ENCODE assay signal across 28 cellular contexts in the genomic region with DNA sequence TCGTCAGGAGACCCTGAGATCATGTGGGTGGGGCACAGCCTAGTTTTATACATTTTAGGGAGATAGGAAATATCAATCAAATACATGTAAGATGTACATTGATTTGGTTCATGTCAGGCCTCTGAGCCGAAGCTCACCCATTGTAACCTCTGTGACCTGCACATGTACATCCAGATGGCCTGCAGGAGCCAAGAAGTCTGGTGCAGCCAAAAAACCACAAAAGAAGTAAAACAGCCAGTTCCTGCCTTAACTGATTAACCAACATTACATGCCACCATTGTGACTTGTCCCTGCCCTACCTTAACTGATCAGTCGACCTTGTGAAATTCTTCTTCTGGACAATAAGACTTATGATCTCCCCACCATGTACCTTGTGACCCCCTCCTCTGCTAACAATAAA. TPM values are rescaled to one million over a fixed set of nuclear protein-coding genes. Genes with fewer than 3 reads are reported as not detected.
"Had no signal": no experiment of that assay in that cellular context is flagged by ENCODE, and none has a peak within 500 bp of the region (broad histone marks: within the 10 kb centered on the region; RNA-seq: fewer than 3 reads in every experiment).

No MANE protein-coding gene starts in this region.

- H3K9me3 ChIP-seq: breast epithelium, colonic mucosa, prostate gland, right atrium auricular region, tibial artery had no signal

- ATAC-seq: activated CD4-positive, alpha-beta T cell treated with anti-CD3 and anti-CD28 coated beads for 36 hours; effector memory CD8-positive, alpha-beta T cell; esophagus mucosa; left ventricle myocardium superior; natural killer cell treated with Interleukin-12 subunit alpha and Interleukin-12 subunit beta and Interleukin-15 and Interleukin-18, amount 100 ng/mL, for 72 hours; stimulated activated naive CD8-positive, alpha-beta T cell treated with anti-CD3 and anti-CD28 coated beads, Interleukin-15, amount 100 ng/mL, for 72 hours had no signal

- H3K27ac ChIP-seq: breast epithelium, colonic mucosa, dorsolateral prefrontal cortex, prostate gland, right atrium auricular region, tibial artery had no signal

- H3K9me3 Mint-ChIP-seq: activated B cell treated with CpG ODN at 0.5 μM for 24 hours; activated T-cell treated with anti-CD3 and anti-CD28 coated beads, Interleukin-2, amount 50 U/mL, for 24 hours; central memory CD8-positive, alpha-beta T cell; effector memory CD8-positive, alpha-beta T cell; natural killer cell treated with Interleukin-12 subunit alpha and Interleukin-12 subunit beta and Interleukin-15 and Interleukin-18, amount 100 ng/mL, for 72 hours; stimulated activated naive CD8-positive, alpha-beta T cell treated with anti-CD3 and anti-CD28 coated beads, Interleukin-15, amount 100 ng/mL, for 72 hours had no signal

- H3K27ac Mint-ChIP-seq: activated B cell treated with CpG ODN at 0.5 μM for 24 hours; activated CD4-positive, alpha-beta T cell treated with anti-CD3 and anti-CD28 coated beads for 36 hours; activated naive CD8-positive, alpha-beta T cell; activated T-cell treated with anti-CD3 and anti-CD28 coated beads, Interleukin-2, amount 50 U/mL, for 24 hours; activated T-helper 2 cell treated with anti-CD3 and anti-CD28 coated beads, Interferon-gamma antibody, Interleukin-2, Interleukin-4, amounts not matched to agents 10 μg/mL and 5 μg/mL and 100 μg/mL, durations not matched to agents 14 hours and 24 hours and 36 hours; effector memory CD8-positive, alpha-beta T cell; natural killer cell treated with Interleukin-12 subunit alpha and Interleukin-12 subunit beta and Interleukin-15 and Interleukin-18, amount 100 ng/mL, for 72 hours had no signal

- H3K4me1 Mint-ChIP-seq: activated B cell treated with CpG ODN at 0.5 μM for 24 hours; activated CD4-positive, alpha-beta T cell treated with anti-CD3 and anti-CD28 coated beads for 36 hours had no signal

- H3K4me1 ChIP-seq: breast epithelium, colonic mucosa, prostate gland, right atrium auricular region, tibial artery had no signal

- H3K4me3 Mint-ChIP-seq: activated B cell treated with CpG ODN at 0.5 μM for 24 hours; activated CD4-positive, alpha-beta T cell treated with anti-CD3 and anti-CD28 coated beads for 36 hours; activated naive CD8-positive, alpha-beta T cell; activated T-cell treated with anti-CD3 and anti-CD28 coated beads, Interleukin-2, amount 50 U/mL, for 24 hours; central memory CD8-positive, alpha-beta T cell; effector memory CD8-positive, alpha-beta T cell; natural killer cell treated with Interleukin-12 subunit alpha and Interleukin-12 subunit beta and Interleukin-15 and Interleukin-18, amount 100 ng/mL, for 72 hours; stimulated activated naive CD8-positive, alpha-beta T cell treated with anti-CD3 and anti-CD28 coated beads, Interleukin-15, amount 100 ng/mL, for 72 hours had no signal

- H3K4me3 ChIP-seq: breast epithelium, colonic mucosa, dorsolateral prefrontal cortex, prostate gland, right atrium auricular region, tibial artery had no signal

- H3K36me3 Mint-ChIP-seq: activated naive CD8-positive, alpha-beta T cell; natural killer cell treated with Interleukin-12 subunit alpha and Interleukin-12 subunit beta and Interleukin-15 and Interleukin-18, amount 100 ng/mL, for 72 hours had no signal

- H3K36me3 ChIP-seq: breast epithelium, colonic mucosa, prostate gland, right atrium auricular region, tibial artery had no signal

- FAIRE-seq: endothelial cell of umbilical vein had no signal

- H3K27me3 ChIP-seq: breast epithelium, colonic mucosa, dorsolateral prefrontal cortex, right atrium auricular region, tibial artery had no signal

- DNase-seq: activated B cell treated with CpG ODN at 0.5 μM for 24 hours; activated CD4-positive, alpha-beta T cell treated with anti-CD3 and anti-CD28 coated beads for 36 hours; activated CD4-positive, alpha-beta T cell treated with anti-CD3 and anti-CD28 coated beads, Interleukin-2, amount 50 U/mL, for 4 hours; activated CD8-positive, alpha-beta memory T cell treated with anti-CD3 and anti-CD28 coated beads for 24 hours; activated CD8-positive, alpha-beta memory T cell treated with anti-CD3 and anti-CD28 coated beads, Interleukin-2, amount 50 U/mL, for 4 hours; activated naive CD4-positive, alpha-beta T cell; activated T-cell treated with anti-CD3 and anti-CD28 coated beads, Interleukin-2, amount 50 U/mL, for 24 hours; colonic mucosa; dorsolateral prefrontal cortex; effector memory CD8-positive, alpha-beta T cell; foreskin melanocyte; glutamatergic neuron; hypothalamus; left ventricle myocardium superior; stimulated activated CD4-positive, alpha-beta T cell treated with anti-CD3 and anti-CD28 coated beads, Interleukin-12 subunit alpha, Interleukin-12 subunit beta, amount 100 ng/mL, for 4 hours; stimulated activated naive CD8-positive, alpha-beta T cell treated with anti-CD3 and anti-CD28 coated beads, Interleukin-15, amount 100 ng/mL, for 72 hours; T-helper 9 cell; tibial artery had no signal

- H3K27me3 Mint-ChIP-seq: activated B cell treated with CpG ODN at 0.5 μM for 24 hours; activated CD4-positive, alpha-beta T cell treated with anti-CD3 and anti-CD28 coated beads for 36 hours; activated naive CD8-positive, alpha-beta T cell; activated T-cell treated with anti-CD3 and anti-CD28 coated beads, Interleukin-2, amount 50 U/mL, for 24 hours; central memory CD8-positive, alpha-beta T cell; effector memory CD8-positive, alpha-beta T cell; natural killer cell treated with Interleukin-12 subunit alpha and Interleukin-12 subunit beta and Interleukin-15 and Interleukin-18, amount 100 ng/mL, for 72 hours; stimulated activated naive CD8-positive, alpha-beta T cell treated with anti-CD3 and anti-CD28 coated beads, Interleukin-15, amount 100 ng/mL, for 72 hours had no signal

RNA-seq across cellular contexts. Expression of gene LRRC61, which starts 16.0 kb away (rescaled TPM):
- total RNA-seq: endothelial cell of umbilical vein, osteocyte had no signal

RNA-seq across cellular contexts. Expression of gene ACTR3C, which starts 16.2 kb away (rescaled TPM):
- total RNA-seq: endothelial cell of umbilical vein, osteocyte had no signal

RNA-seq across cellular contexts. Expression of gene RARRES2, which starts 34.3 kb away (rescaled TPM):
- total RNA-seq: activated B cell treated with CpG ODN at 0.5 μM for 24 hours; activated CD4-positive, alpha-beta T cell treated with anti-CD3 and anti-CD28 coated beads for 36 hours; activated T-helper 2 cell treated with anti-CD3 and anti-CD28 coated beads, Interferon-gamma antibody, Interleukin-2, Interleukin-4, amounts not matched to agents 10 μg/mL and 5 μg/mL and 100 μg/mL, durations not matched to agents 14 hours and 24 hours and 36 hours; endothelial cell of umbilical vein; natural killer cell treated with Interleukin-12 subunit alpha and Interleukin-12 subunit beta and Interleukin-15 and Interleukin-18, amount 100 ng/mL, for 72 hours; osteocyte had no signal
- polyA plus RNA-seq: endothelial cell of umbilical vein had no signal
